In genomic region chr10:2679646-2680045, GRCh38 we compare ENCODE assay signal across 26 cellular contexts.
DNase-seq lines count a peak whose midpoint lies in the region; ATAC-seq, FAIRE-seq and TF ChIP-seq lines count a peak whose summit lies in the region.
"Had no signal": no experiment of that assay in that cellular context is flagged by ENCODE, and none has a peak within 500 bp of the region (broad histone marks: within the 10 kb centered on the region; RNA-seq: fewer than 3 reads in every experiment).

No MANE protein-coding gene starts in this region.

- no peak overlapping the region for H4K5ac ChIP-seq in H1 (ENCODE audit: insufficient read length, low read depth, low read length)

- H3K27ac ChIP-seq in H1 (ENCODE audit: low read depth, low read length): no peak overlapping the region
- no peak overlapping the region for H3K27ac ChIP-seq in neuronal stem cell (replicated peaks; ENCODE audit: low read length)
- H3K27ac ChIP-seq: A549; BLaER1 treated with 17β-estradiol and CSF1 and Interleukin-3, amounts not matched to agents 10 nM and 100 nM had no signal

- H4K8ac ChIP-seq in H1 (ENCODE audit: extremely low read depth, insufficient read depth, low read length) (peak overlapping the region; percentile 57; the same call in 1 of the 2 replicates), neuronal stem cell (ENCODE audit: low read depth, low read length) (no peak overlapping the region)

- DNase-seq in H1 (ENCODE audit: low read depth in 1 of 2, low spot score in 2 of 2): no peak
- no peak for DNase-seq in neuronal stem cell (ENCODE audit: low spot score)
- DNase-seq in NCI-H2081 (lab: John Stamatoyannopoulos, UW): no peak
- DNase-seq in HT-29 (ENCODE audit: low spot score): no peak
- no peak for DNase-seq in GM20000 (ENCODE audit: low spot score)
- DNase-seq: 8988T; ACHN; AML-193; BE2C; CD4-positive, alpha-beta T cell; CD8-positive, alpha-beta memory T cell; DMS 273 treated with DMSO at 0.1 percent for 48 hours; DMS79; EL; GDM1; GOT3; H7; HCEC 1CT had no signal

- H4K91ac ChIP-seq in H1 (replicated peaks; ENCODE audit: insufficient read length, low read length) (no peak overlapping the region), neuronal stem cell (ENCODE audit: low read depth, low read length, poor library complexity) (no peak overlapping the region)

- TF ChIP-seq POLR2A in H1 (IDR thresholded peaks at IDR 0.05; ENCODE audit: control extremely low read depth in 1 of 2, low read depth in 2 of 2, low read length in 2 of 2): no peak

- H3K36me3 Mint-ChIP-seq in stimulated activated memory B cell treated with anti-CD40 and anti-IgM and Interleukin-4, amounts not matched to agents 10 μg/mL and 1 μg/mL and 100 μg/mL, for 72 hours: no peaks in the 10 kb centered on the region
- H3K36me3 Mint-ChIP-seq: CD14-positive monocyte had no signal

- H2BK20ac ChIP-seq in H1 (ENCODE audit: low read length): no peak overlapping the region

- no peak overlapping the region for H2BK12ac ChIP-seq in H1 (ENCODE audit: low read depth, low read length)
- H2BK12ac ChIP-seq in neuronal stem cell (ENCODE audit: low read length): peak overlapping the region; percentile 50

- H2BK15ac ChIP-seq in H1 (ENCODE audit: low read length): no peak overlapping the region
- H2BK15ac ChIP-seq in neuronal stem cell (ENCODE audit: low read length): peak overlapping the region; percentile 4

- H3K27ac Mint-ChIP-seq in stimulated activated memory B cell treated with anti-CD40 and anti-IgM and Interleukin-4, amounts not matched to agents 10 μg/mL and 1 μg/mL and 100 μg/mL, for 72 hours: no peak overlapping the region
- H3K27ac Mint-ChIP-seq: CD14-positive monocyte; CD4-positive, alpha-beta T cell; CD8-positive, alpha-beta memory T cell had no signal

- H3K27me3 Mint-ChIP-seq in stimulated activated memory B cell treated with anti-CD40 and anti-IgM and Interleukin-4, amounts not matched to agents 10 μg/mL and 1 μg/mL and 100 μg/mL, for 72 hours: no peaks in the 10 kb centered on the region

- TF ChIP-seq RAD21 in H1 (IDR thresholded peaks at IDR 0.05 in 1 of 2, conservative IDR thresholded peaks at IDR 0.05 in 1 of 2; ENCODE audit: low read depth in 2 of 2, low read length in 2 of 2): no peak

- no peaks in the 10 kb centered on the region for H3K79me2 ChIP-seq in H1 (ENCODE audit: control insufficient read depth in 1 of 2, insufficient read depth in 2 of 2, low read length in 2 of 2)

- H3K18ac ChIP-seq in H1 (ENCODE audit: extremely low read depth, low read length) (no peak overlapping the region), neuronal stem cell (ENCODE audit: low read length) (peak overlapping the region; percentile 81)

- no peaks in the 10 kb centered on the region for H3K23me2 ChIP-seq in H1 (ENCODE audit: low read depth, low read length)

- H3K4me3 Mint-ChIP-seq in stimulated activated memory B cell treated with anti-CD40 and anti-IgM and Interleukin-4, amounts not matched to agents 10 μg/mL and 1 μg/mL and 100 μg/mL, for 72 hours: no peak overlapping the region
- H3K4me3 Mint-ChIP-seq: CD14-positive monocyte; CD4-positive, alpha-beta T cell; CD8-positive, alpha-beta memory T cell had no signal

- H3K9me3 Mint-ChIP-seq in stimulated activated memory B cell treated with anti-CD40 and anti-IgM and Interleukin-4, amounts not matched to agents 10 μg/mL and 1 μg/mL and 100 μg/mL, for 72 hours: peaks cover 3% of the 10 kb centered on the region
- H3K9me3 Mint-ChIP-seq: CD4-positive, alpha-beta T cell had no signal

- H3K14ac ChIP-seq in H1 (ENCODE audit: insufficient read length) (no peak overlapping the region), neuronal stem cell (ENCODE audit: low read length) (peak overlapping the region; percentile 21)

- H3K56ac ChIP-seq in H1 (replicated peaks; ENCODE audit: insufficient read length, low read depth, low read length): no peak overlapping the region

- H3K27me3 ChIP-seq in H1 (replicated peaks in 1 of 4; ENCODE audit: control insufficient read depth in 3 of 4, extremely low read depth in 1 of 4, insufficient read depth in 3 of 4, low read length in 3 of 4) (no peaks in the 10 kb centered on the region), neuronal stem cell (ENCODE audit: control insufficient read depth in 3 of 3, insufficient read depth in 3 of 3, low read depth in 1 of 3, low read length in 3 of 3) (no peaks in the 10 kb centered on the region)
- H3K27me3 ChIP-seq: BE2C; BLaER1 treated with 17β-estradiol and CSF1 and Interleukin-3, amounts not matched to agents 10 nM and 100 nM had no signal

- no peaks in the 10 kb centered on the region for H4K20me1 ChIP-seq in H1 (replicated peaks in 1 of 2; ENCODE audit: control insufficient read depth in 1 of 2, insufficient read depth in 2 of 2, low read length in 2 of 2)
- H4K20me1 ChIP-seq: BLaER1 treated with 17β-estradiol and CSF1 and Interleukin-3, amounts not matched to agents 10 nM and 100 nM had no signal

- H2BK120ac ChIP-seq in H1 (replicated peaks; ENCODE audit: low read depth, low read length) (no peak overlapping the region), neuronal stem cell (ENCODE audit: low read depth, low read length) (no peak overlapping the region)

- TF ChIP-seq EP300 in H1 (IDR thresholded peaks at IDR 0.05; ENCODE audit: borderline replicate concordance in 1 of 2, low read depth in 2 of 2, low read length in 2 of 2): no peak

- TF ChIP-seq CTCF in H1 (IDR thresholded peaks at IDR 0.05; ENCODE audit: control extremely low read depth in 1 of 3, insufficient read depth in 1 of 3, low read depth in 1 of 3, low read length in 3 of 3) (no peak), GM20000 (IDR thresholded peaks at IDR 0.05; ENCODE audit: extremely low read depth, missing control alignments) (no peak)

- H3K4me1 Mint-ChIP-seq in stimulated activated memory B cell treated with anti-CD40 and anti-IgM and Interleukin-4, amounts not matched to agents 10 μg/mL and 1 μg/mL and 100 μg/mL, for 72 hours: no peaks in the 10 kb centered on the region
- H3K4me1 Mint-ChIP-seq: CD14-positive monocyte; CD8-positive, alpha-beta memory T cell had no signal

- H3K4me3 ChIP-seq in H1 (ENCODE audit: extremely low read depth in 1 of 4, insufficient read depth in 2 of 4, low read depth in 3 of 4, low read length in 4 of 4) (no peak overlapping the region), neuronal stem cell (ENCODE audit: low read length in 2 of 2) (no peak overlapping the region)
- H3K4me3 ChIP-seq: A549; BLaER1 treated with 17β-estradiol and CSF1 and Interleukin-3, amounts not matched to agents 10 nM and 100 nM; GM12878 had no signal

- H2AK5ac ChIP-seq in H1 (ENCODE audit: low read depth, low read length): no peak overlapping the region
- peak overlapping the region; percentile 14 for H2AK5ac ChIP-seq in neuronal stem cell (ENCODE audit: low read depth, low read length)

- 96% methylated on average over 11 of the region's 12 CpGs; no CpG with 5 or more reads in 1 of the 2 experiments for WGBS in H1 (ENCODE audit: extremely low coverage in 1 of 2, insufficient coverage in 1 of 2, insufficient read length in 1 of 2, insufficient replicate concordance in 2 of 2, low coverage in 1 of 2, low lambda C conversion rate in 2 of 2, missing lambda C conversion rate in 1 of 2), 2 experiments
- WGBS in neuronal stem cell (ENCODE audit: extremely low coverage in 2 of 2, insufficient read length in 2 of 2, insufficient replicate concordance in 1 of 2), 2 donors: no CpG with 5 or more reads among the region's 12 CpGs

- H2AFZ ChIP-seq in H1 (ENCODE audit: low read length): no peak overlapping the region
- no peak overlapping the region for H2AFZ ChIP-seq in neuronal stem cell (ENCODE audit: low read length)

- no peaks in the 10 kb centered on the region for H3K79me1 ChIP-seq in H1 (ENCODE audit: low read depth, low read length)
- H3K79me1 ChIP-seq in neuronal stem cell (ENCODE audit: low read depth, low read length): no peaks in the 10 kb centered on the region

- H3K9me3 ChIP-seq in H1 (ENCODE audit: insufficient read depth in 2 of 2, low read depth in 1 of 2, low read length in 1 of 2) (no peaks in the 10 kb centered on the region), neuronal stem cell (replicated peaks in 1 of 2; ENCODE audit: control insufficient read depth in 2 of 2, insufficient read depth in 1 of 2, low read depth in 1 of 2, low read length in 2 of 2) (peaks cover 0 to 2% of the 10 kb centered on the region in 2 donors)
- H3K9me3 ChIP-seq: A549; BE2C; BLaER1 treated with 17β-estradiol and CSF1 and Interleukin-3, amounts not matched to agents 10 nM and 100 nM had no signal

- H3K9ac ChIP-seq in H1 (replicated peaks in 1 of 4; ENCODE audit: extremely low read depth in 1 of 4, low read depth in 3 of 4, low read length in 3 of 4) (no peak overlapping the region), neuronal stem cell (ENCODE audit: low read depth, low read length, poor library complexity) (no peak overlapping the region)
- H3K9ac ChIP-seq: BLaER1 treated with 17β-estradiol and CSF1 and Interleukin-3, amounts not matched to agents 10 nM and 100 nM had no signal

- FAIRE-seq in H1 (lab: Jason Lieb, UNC): no peak
- FAIRE-seq: A549, D721Med, GM12878, GM18507 had no signal

- POLR2A ChIA-PET in H1 (lab: Charles Lee; ENCODE audit: partially characterized antibody): no interaction called here

- H3K4me1 ChIP-seq in H1 (replicated peaks in 1 of 4; ENCODE audit: control insufficient read depth in 3 of 4, insufficient read depth in 4 of 4, low read length in 3 of 4) (no peaks in the 10 kb centered on the region), neuronal stem cell (ENCODE audit: control insufficient read depth in 2 of 2, insufficient read depth in 1 of 2, low read depth in 1 of 2, low read length in 2 of 2) (peaks cover 0 to 7% of the 10 kb centered on the region in 2 donors)
- H3K4me1 ChIP-seq: A549; BE2C; BLaER1 treated with 17β-estradiol and CSF1 and Interleukin-3, amounts not matched to agents 10 nM and 100 nM had no signal

- H3K4ac ChIP-seq in H1 (replicated peaks; ENCODE audit: insufficient read length, low read depth, low read length): no peak overlapping the region
- H3K4ac ChIP-seq in neuronal stem cell (ENCODE audit: low read length): no peak overlapping the region

- H2BK5ac ChIP-seq in H1 (ENCODE audit: low read depth, low read length) (no peak overlapping the region), neuronal stem cell (ENCODE audit: low read length) (no peak overlapping the region)

- no peak overlapping the region for H3K23ac ChIP-seq in H1 (ENCODE audit: insufficient read length)
- H3K23ac ChIP-seq in neuronal stem cell (ENCODE audit: low read depth, low read length, poor library complexity): no peak overlapping the region

- CTCF ChIA-PET in H1 (lab: Charles Lee; ENCODE audit: partially characterized antibody): interaction anchor here (0.5 kb wide), 1 partner anchor 481 kb away, joined by 4 read pairs; no protein-coding TSS in a partner anchor

- ATAC-seq in stimulated activated memory B cell treated with anti-CD40 and anti-IgM and Interleukin-4, amounts not matched to agents 10 μg/mL and 1 μg/mL and 100 μg/mL, for 72 hours: peak; percentile 24
- no peak for ATAC-seq in GM19023 (IDR thresholded peaks at IDR 0.05; ENCODE audit: unreplicated experiment)
- ATAC-seq: GM12878 had no signal

- H3K36me3 ChIP-seq in H1 (ENCODE audit: control insufficient read depth in 2 of 4, insufficient read depth in 4 of 4, low read length in 3 of 4) (no peaks in the 10 kb centered on the region), neuronal stem cell (replicated peaks in 1 of 2; ENCODE audit: control insufficient read depth in 2 of 2, insufficient read depth in 2 of 2, low read length in 2 of 2) (no peaks in the 10 kb centered on the region)
- H3K36me3 ChIP-seq: BE2C; BLaER1 treated with 17β-estradiol and CSF1 and Interleukin-3, amounts not matched to agents 10 nM and 100 nM had no signal

- no peak overlapping the region for H3K4me2 ChIP-seq in H1 (ENCODE audit: insufficient read depth in 1 of 2, low read depth in 2 of 2, low read length in 2 of 2)
- H3K4me2 ChIP-seq in neuronal stem cell (ENCODE audit: insufficient read depth, low read length, poor library complexity, severe bottlenecking): no peak overlapping the region
- H3K4me2 ChIP-seq: A549; BLaER1 treated with 17β-estradiol and CSF1 and Interleukin-3, amounts not matched to agents 10 nM and 100 nM had no signal
